ENCODE assay signal across 11 cellular contexts in the genomic region with DNA sequence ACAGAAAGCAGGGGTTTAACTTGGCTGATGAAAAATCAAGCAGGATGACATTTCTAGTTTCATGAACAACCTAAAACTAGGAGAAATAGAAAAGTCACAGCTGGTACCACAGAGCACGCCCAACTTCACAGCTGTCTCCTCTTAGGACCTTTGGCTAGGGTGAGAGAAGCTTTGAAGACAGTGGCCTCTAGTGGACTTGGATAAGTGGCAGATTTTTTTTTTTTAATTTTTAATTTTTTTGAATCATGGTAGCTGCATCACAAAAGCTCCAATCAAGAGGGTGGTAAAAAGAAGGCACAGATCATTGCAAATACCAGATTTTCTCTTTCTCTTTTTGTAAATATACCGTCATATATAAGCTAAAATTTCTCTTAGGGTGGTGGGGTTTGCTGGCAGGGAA. TPM values are rescaled to one million over a fixed set of nuclear protein-coding genes. Genes with fewer than 3 reads are reported as not detected.
DNase-seq lines count a peak whose midpoint lies in the region; ATAC-seq and TF ChIP-seq lines count a peak whose summit lies in the region.
"Had no signal": no experiment of that assay in that cellular context is flagged by ENCODE, and none has a peak within 500 bp of the region (broad histone marks: within the 10 kb centered on the region; RNA-seq: fewer than 3 reads in every experiment).

No MANE protein-coding gene starts in this region.

- H2AFZ ChIP-seq in PC-3 (ENCODE audit: low read length) = no peak overlapping the region

- CTCF ChIA-PET in PC-3 (lab: Charles Lee) = interaction anchor here (0.6 to 1.7 kb wide), 10 partner anchors 14 to 412 kb away, joined by 3 to 23 read pairs (median 4); no protein-coding TSS in a partner anchor

- no peak overlapping the region for H3K4me3 Mint-ChIP-seq in CD14-positive monocyte
- H3K4me3 Mint-ChIP-seq in stimulated activated memory B cell treated with anti-CD40 and anti-IgM and Interleukin-4, amounts not matched to agents 10 μg/mL and 1 μg/mL and 100 μg/mL, for 72 hours = no peak overlapping the region
- H3K4me3 Mint-ChIP-seq in activated T-helper 1 cell treated with anti-CD3 and anti-CD28 coated beads, Interleukin-12 subunit alpha, Interleukin-12 subunit beta, Interleukin-2, Interleukin-4 antibody, amounts not matched to agents 30 ng/mL and 10 ng/mL and 1 ng/mL, durations not matched to agents 14 hours and 24 hours and 36 hours = no peak overlapping the region
- H3K4me3 Mint-ChIP-seq: natural killer cell treated with Interleukin-12 subunit alpha and Interleukin-12 subunit beta and Interleukin-15 and Interleukin-18, amount 100 ng/mL, for 72 hours had no signal

- no peak overlapping the region for H3K9ac ChIP-seq in PC-3 (ENCODE audit: low read length)

- H3K4me2 ChIP-seq in PC-3 (ENCODE audit: low read length) = no peak overlapping the region

- H3K9me3 ChIP-seq in heart right ventricle = no peaks in the 10 kb centered on the region
- H3K9me3 ChIP-seq in right atrium auricular region = no peaks in the 10 kb centered on the region
- H3K9me3 ChIP-seq in PC-3 (ENCODE audit: low read length) = no peaks in the 10 kb centered on the region

- TSS peak; percentile 61 for BruUV-seq in PC-3 (replicated peaks; lab: Mats Ljungman, UMichigan)

- no peak overlapping the region for H3K4me3 ChIP-seq in heart right ventricle
- H3K4me3 ChIP-seq in right atrium auricular region = no peak overlapping the region
- H3K4me3 ChIP-seq in PC-3 (ENCODE audit: low read length) = no peak overlapping the region
- H3K4me3 ChIP-seq in fibroblast of the aortic adventitia (ENCODE audit: low read depth, low read length) = no peak overlapping the region

- H3K27me3 Mint-ChIP-seq in CD14-positive monocyte (ENCODE audit: low read depth in 3 of 3) = peaks cover 0 to 7% (median 0%) of the 10 kb centered on the region in 3 donors
- no peaks in the 10 kb centered on the region for H3K27me3 Mint-ChIP-seq in stimulated activated memory B cell treated with anti-CD40 and anti-IgM and Interleukin-4, amounts not matched to agents 10 μg/mL and 1 μg/mL and 100 μg/mL, for 72 hours
- H3K27me3 Mint-ChIP-seq in activated T-helper 1 cell treated with anti-CD3 and anti-CD28 coated beads, Interleukin-12 subunit alpha, Interleukin-12 subunit beta, Interleukin-2, Interleukin-4 antibody, amounts not matched to agents 30 ng/mL and 10 ng/mL and 1 ng/mL, durations not matched to agents 14 hours and 24 hours and 36 hours (ENCODE audit: insufficient read depth) = no peaks in the 10 kb centered on the region
- H3K27me3 Mint-ChIP-seq: natural killer cell treated with Interleukin-12 subunit alpha and Interleukin-12 subunit beta and Interleukin-15 and Interleukin-18, amount 100 ng/mL, for 72 hours had no signal

- no peaks in the 10 kb centered on the region for H3K79me2 ChIP-seq in PC-3 (ENCODE audit: low read length)

- H3K36me3 ChIP-seq in heart right ventricle (peaks cover 0 to 38% (median 0%) of the 10 kb centered on the region in 9 donors), right atrium auricular region (no peaks in the 10 kb centered on the region), PC-3 (ENCODE audit: low read depth, low read length) (no peaks in the 10 kb centered on the region)

- TF ChIP-seq CTCF in heart right ventricle (IDR thresholded peaks at IDR 0.05) = peak in 5 of 9 donors; percentile 21 to 43 (median 26)
- peak in 1 of 2 donors; percentile 41 for TF ChIP-seq CTCF in right atrium auricular region (IDR thresholded peaks at IDR 0.05)
- peak; percentile 55 for TF ChIP-seq CTCF in PC-3 (conservative IDR thresholded peaks at IDR 0.05; ENCODE audit: low read depth, low read length)
- peak; percentile 39 for TF ChIP-seq CTCF in fibroblast of the aortic adventitia (IDR thresholded peaks at IDR 0.05; ENCODE audit: insufficient read depth, low read length)
- no peak for TF ChIP-seq CTCF in CD14-positive monocyte (IDR thresholded peaks at IDR 0.05)

- intact Hi-C loops in heart right ventricle (cut with DNase I) = loop anchor here in 6 of 10 donors (1.0 to 10.0 kb wide), 4 partner anchors 151 to 163 kb away; no protein-coding TSS in a partner anchor
- intact Hi-C loops in PC-3 (cut with micrococcal nuclease) = loop anchor here (1.0 kb wide), 1 partner anchor 163 kb away; no protein-coding TSS in a partner anchor
- intact Hi-C loops in CD14-positive monocyte (cut with micrococcal nuclease) = no loop called here
- intact Hi-C loops in activated T-helper 1 cell treated with anti-CD3 and anti-CD28 coated beads, Interleukin-12 subunit alpha, Interleukin-12 subunit beta, Interleukin-2, Interleukin-4 antibody, amounts not matched to agents 30 ng/mL and 10 ng/mL and 1 ng/mL, durations not matched to agents 14 hours and 24 hours and 36 hours (cut with micrococcal nuclease) = loop anchor here (1.0 kb wide), 1 partner anchor 163 kb away; no protein-coding TSS in a partner anchor

- DNase-seq in heart right ventricle (no peak), right atrium auricular region (ENCODE audit: low spot score) (no peak), PC-3 (peak; percentile 43), fibroblast of the aortic adventitia (ENCODE audit: low read depth) (peak; percentile 37), CD14-positive monocyte (ENCODE audit: low spot score) (no peak)
- DNase-seq in activated T-helper 1 cell treated with anti-CD3 and anti-CD28 coated beads, Interleukin-12 subunit alpha, Interleukin-12 subunit beta, Interleukin-2, Interleukin-4 antibody, amounts not matched to agents 30 ng/mL and 10 ng/mL and 1 ng/mL, durations not matched to agents 14 hours and 24 hours and 36 hours (ENCODE audit: low spot score) = no peak
- DNase-seq: stimulated activated naive CD8-positive, alpha-beta T cell treated with anti-CD3 and anti-CD28 coated beads, Interleukin-15, Interleukin-2, amounts not matched to agents 100 U/mL and 50 U/mL, for 24 hours had no signal

- H3K4me1 Mint-ChIP-seq in CD14-positive monocyte = no peaks in the 10 kb centered on the region
- H3K4me1 Mint-ChIP-seq in stimulated activated memory B cell treated with anti-CD40 and anti-IgM and Interleukin-4, amounts not matched to agents 10 μg/mL and 1 μg/mL and 100 μg/mL, for 72 hours = no peaks in the 10 kb centered on the region
- no peaks in the 10 kb centered on the region for H3K4me1 Mint-ChIP-seq in activated T-helper 1 cell treated with anti-CD3 and anti-CD28 coated beads, Interleukin-12 subunit alpha, Interleukin-12 subunit beta, Interleukin-2, Interleukin-4 antibody, amounts not matched to agents 30 ng/mL and 10 ng/mL and 1 ng/mL, durations not matched to agents 14 hours and 24 hours and 36 hours (ENCODE audit: low read depth)

- H3K9me3 Mint-ChIP-seq in CD14-positive monocyte = no peaks in the 10 kb centered on the region
- H3K9me3 Mint-ChIP-seq in stimulated activated memory B cell treated with anti-CD40 and anti-IgM and Interleukin-4, amounts not matched to agents 10 μg/mL and 1 μg/mL and 100 μg/mL, for 72 hours = no peaks in the 10 kb centered on the region
- no peaks in the 10 kb centered on the region for H3K9me3 Mint-ChIP-seq in activated T-helper 1 cell treated with anti-CD3 and anti-CD28 coated beads, Interleukin-12 subunit alpha, Interleukin-12 subunit beta, Interleukin-2, Interleukin-4 antibody, amounts not matched to agents 30 ng/mL and 10 ng/mL and 1 ng/mL, durations not matched to agents 14 hours and 24 hours and 36 hours
- H3K9me3 Mint-ChIP-seq: natural killer cell treated with Interleukin-12 subunit alpha and Interleukin-12 subunit beta and Interleukin-15 and Interleukin-18, amount 100 ng/mL, for 72 hours had no signal

- POLR2A ChIA-PET in PC-3 (lab: Charles Lee; ENCODE audit: unreplicated experiment) = interaction anchor here (0.5 to 0.7 kb wide), 2 partner anchors 30 to 152 kb away, joined by 4 to 7 read pairs; no protein-coding TSS in a partner anchor

- H3K4me1 ChIP-seq in heart right ventricle (no peaks in the 10 kb centered on the region), right atrium auricular region (no peaks in the 10 kb centered on the region), PC-3 (ENCODE audit: insufficient read depth, low read length) (no peaks in the 10 kb centered on the region)

- peaks cover 42 to 46% of the 10 kb centered on the region in 2 donors for H3K36me3 Mint-ChIP-seq in CD14-positive monocyte
- peaks cover 14% of the 10 kb centered on the region for H3K36me3 Mint-ChIP-seq in stimulated activated memory B cell treated with anti-CD40 and anti-IgM and Interleukin-4, amounts not matched to agents 10 μg/mL and 1 μg/mL and 100 μg/mL, for 72 hours
- H3K36me3 Mint-ChIP-seq in activated T-helper 1 cell treated with anti-CD3 and anti-CD28 coated beads, Interleukin-12 subunit alpha, Interleukin-12 subunit beta, Interleukin-2, Interleukin-4 antibody, amounts not matched to agents 30 ng/mL and 10 ng/mL and 1 ng/mL, durations not matched to agents 14 hours and 24 hours and 36 hours (ENCODE audit: low read depth) = peaks cover 2% of the 10 kb centered on the region
- H3K36me3 Mint-ChIP-seq: natural killer cell treated with Interleukin-12 subunit alpha and Interleukin-12 subunit beta and Interleukin-15 and Interleukin-18, amount 100 ng/mL, for 72 hours had no signal

- 82 to 87% methylated on average over 2 of the region's 2 CpGs for WGBS in heart right ventricle, 2 donors

- H4K20me1 ChIP-seq in PC-3 (ENCODE audit: low read length) = no peaks in the 10 kb centered on the region

- H3K27ac ChIP-seq in heart right ventricle (no peak overlapping the region), right atrium auricular region (no peak overlapping the region), PC-3 (ENCODE audit: low read length) (no peak overlapping the region)

- H3F3A ChIP-seq in PC-3 (ENCODE audit: low read length, unreplicated experiment) = no peaks in the 10 kb centered on the region

- H3K27ac Mint-ChIP-seq in CD14-positive monocyte = peak overlapping the region in 1 of 7 donors; percentile 23
- no peak overlapping the region for H3K27ac Mint-ChIP-seq in stimulated activated memory B cell treated with anti-CD40 and anti-IgM and Interleukin-4, amounts not matched to agents 10 μg/mL and 1 μg/mL and 100 μg/mL, for 72 hours
- no peak overlapping the region for H3K27ac Mint-ChIP-seq in activated T-helper 1 cell treated with anti-CD3 and anti-CD28 coated beads, Interleukin-12 subunit alpha, Interleukin-12 subunit beta, Interleukin-2, Interleukin-4 antibody, amounts not matched to agents 30 ng/mL and 10 ng/mL and 1 ng/mL, durations not matched to agents 14 hours and 24 hours and 36 hours
- H3K27ac Mint-ChIP-seq: natural killer cell treated with Interleukin-12 subunit alpha and Interleukin-12 subunit beta and Interleukin-15 and Interleukin-18, amount 100 ng/mL, for 72 hours had no signal

- H3K9me2 ChIP-seq in PC-3 (replicated peaks; ENCODE audit: low read length) = no peaks in the 10 kb centered on the region

- peak in 1 of 8 donors; percentile 51 for ATAC-seq in heart right ventricle
- ATAC-seq in PC-3 = peak; percentile 42
- no peak for ATAC-seq in HG02938 (IDR thresholded peaks at IDR 0.05; ENCODE audit: unreplicated experiment)
- no peak for ATAC-seq in stimulated activated memory B cell treated with anti-CD40 and anti-IgM and Interleukin-4, amounts not matched to agents 10 μg/mL and 1 μg/mL and 100 μg/mL, for 72 hours
- ATAC-seq: natural killer cell treated with Interleukin-12 subunit alpha and Interleukin-12 subunit beta and Interleukin-15 and Interleukin-18, amount 100 ng/mL, for 72 hours; stimulated activated naive CD8-positive, alpha-beta T cell treated with anti-CD3 and anti-CD28 coated beads, Interleukin-15, Interleukin-2, amounts not matched to agents 100 U/mL and 50 U/mL, for 24 hours had no signal

- peaks cover 0 to 7% (median 0%) of the 10 kb centered on the region in 7 donors for H3K27me3 ChIP-seq in heart right ventricle
- H3K27me3 ChIP-seq in right atrium auricular region = no peaks in the 10 kb centered on the region
- no peaks in the 10 kb centered on the region for H3K27me3 ChIP-seq in PC-3 (ENCODE audit: low read length)

RNA-seq across cellular contexts. Expression of a gene that starts 20.2 kb away (rescaled TPM):
- under 1 TPM in 1 of 10 donors, not detected in 9; 0.13 TPM for total RNA-seq in heart right ventricle
- under 1 TPM; 0.22 to 0.23 TPM for polyA plus RNA-seq in heart right ventricle
- total RNA-seq in right atrium auricular region = not detected
- total RNA-seq in PC-3 (2014; rRNA removed) = 3.4 and 4.2 TPM in 2 replicates
- total RNA-seq in fibroblast of the aortic adventitia (ENCODE audit: low replicate concordance) = not detected in 2 replicates
- not detected for polyA plus RNA-seq in CD14-positive monocyte
- 0.10 and 0.18 TPM in 2 replicates for total RNA-seq in activated T-helper 1 cell treated with anti-CD3 and anti-CD28 coated beads, Interleukin-12 subunit alpha, Interleukin-12 subunit beta, Interleukin-2, Interleukin-4 antibody, amounts not matched to agents 30 ng/mL and 10 ng/mL and 1 ng/mL, durations not matched to agents 14 hours and 24 hours and 36 hours
- total RNA-seq: cardiac septum had no signal

Comparison
In these comparisons a context has a peak if more than half of its experiments do, and no peak if none do; other contexts are left out.
1. DNase-seq: peak in PC-3 (single experiment) and fibroblast of the aortic adventitia (single experiment); none in heart right ventricle (0 of 2), right atrium auricular region (single experiment), CD14-positive monocyte (single experiment) and activated T-helper 1 cell treated with anti-CD3 and anti-CD28 coated beads, Interleukin-12 subunit alpha, Interleukin-12 subunit beta, Interleukin-2, Interleukin-4 antibody, amounts not matched to agents 30 ng/mL and 10 ng/mL and 1 ng/mL, durations not matched to agents 14 hours and 24 hours and 36 hours (single experiment).
2. intact Hi-C loops: an anchor here in heart right ventricle (1.0 to 10.0 kb wide), PC-3 (1.0 kb wide) and activated T-helper 1 cell treated with anti-CD3 and anti-CD28 coated beads, Interleukin-12 subunit alpha, Interleukin-12 subunit beta, Interleukin-2, Interleukin-4 antibody, amounts not matched to agents 30 ng/mL and 10 ng/mL and 1 ng/mL, durations not matched to agents 14 hours and 24 hours and 36 hours (1.0 kb wide); none called in CD14-positive monocyte.